ENCODE assay signal across 7 cellular contexts in the genomic region with DNA sequence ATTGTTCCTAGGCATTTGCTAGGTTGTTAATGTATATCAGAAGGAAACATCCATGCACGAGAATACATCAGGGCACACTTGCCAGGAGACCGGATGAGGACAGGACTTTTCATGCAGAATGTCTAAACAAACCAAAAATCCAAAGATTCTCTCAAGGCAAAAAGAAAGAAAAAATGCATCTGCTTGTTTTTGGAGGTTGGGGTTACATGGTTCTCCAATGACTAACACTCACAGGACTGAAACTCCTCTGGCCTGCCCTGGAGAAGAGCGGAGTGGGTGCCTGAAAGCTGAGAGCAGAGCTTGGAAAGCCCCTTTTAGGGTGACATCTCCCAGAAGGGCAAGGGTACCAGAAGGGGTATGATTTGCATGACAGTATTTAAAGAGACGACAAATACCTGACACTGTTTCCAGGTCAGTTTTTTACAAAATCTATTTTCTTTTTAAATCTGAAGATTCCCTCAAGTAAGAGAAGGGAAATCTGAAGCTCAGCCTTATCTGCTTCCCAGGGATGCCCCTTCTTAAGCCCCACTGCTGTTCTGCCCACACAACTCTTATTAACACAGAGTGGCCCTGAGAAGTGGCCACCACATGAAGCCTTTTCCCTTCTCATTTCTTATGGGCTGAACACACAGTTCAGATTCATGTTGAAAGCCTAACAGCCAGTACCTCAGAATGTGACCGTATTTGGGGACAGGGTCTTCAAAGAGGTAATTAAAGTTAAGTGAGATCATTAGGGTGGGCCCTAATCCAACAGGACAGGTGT.
A peak's percentile ranks its signal among the peaks of the same experiment; 100 is the strongest.
DNase-seq lines count a peak whose midpoint lies in the region; ATAC-seq and TF ChIP-seq lines count a peak whose summit lies in the region.

No MANE protein-coding gene starts in this region.

- ATAC-seq in GM18909 (IDR thresholded peaks at IDR 0.05; ENCODE audit: poor library complexity, unreplicated experiment) (peak; percentile 94), HG02678 (IDR thresholded peaks at IDR 0.05; ENCODE audit: unreplicated experiment) (peak; percentile 95)

- H3K36me3 ChIP-seq in SJSA1 (no peaks in the 10 kb centered on the region), BE2C (no peaks in the 10 kb centered on the region)

- H3K4me3 ChIP-seq in SJSA1 (no peak overlapping the region), skeletal muscle cell (ENCODE audit: low read depth, low read length) (no peak overlapping the region), BE2C (ENCODE audit: low read depth, low read length) (no peak overlapping the region)

- H3K4me1 ChIP-seq in SJSA1 (replicated peaks) (peaks cover 20% of the 10 kb centered on the region), BE2C (no peaks in the 10 kb centered on the region)

- no peaks in the 10 kb centered on the region for H3K27me3 ChIP-seq in SJSA1 (replicated peaks)
- H3K27me3 ChIP-seq in BE2C = no peaks in the 10 kb centered on the region

- TF ChIP-seq CTCF in BE2C (IDR thresholded peaks at IDR 0.05; ENCODE audit: low read depth, low read length) (no peak), GM13976 (IDR thresholded peaks at IDR 0.05; ENCODE audit: borderline replicate concordance, control extremely low read depth, extremely low read depth, insufficient read depth, missing control alignments) (no peak)

- in situ Hi-C loops in GM13976 (cut with MboI; ENCODE audit: low sequenced_read_pairs, unreplicated experiment) = no loop called here

- peak; percentile 63 for DNase-seq in SJSA1 (ENCODE audit: low read depth in 1 of 2, low spot score in 2 of 2)
- DNase-seq in skeletal muscle cell (ENCODE audit: low read depth) = peak; percentile 36
- no peak for DNase-seq in stimulated activated naive CD4-positive, alpha-beta T cell (lab: John Stamatoyannopoulos, UW)
- DNase-seq in BE2C = no peak
- no peak for DNase-seq in GM13976 (ENCODE audit: low spot score)

- peak overlapping the region; percentile 80 for H3K27ac ChIP-seq in SJSA1

- H3K9me3 ChIP-seq in SJSA1 (replicated peaks) (no peaks in the 10 kb centered on the region), BE2C (no peaks in the 10 kb centered on the region)

Comparison
In these comparisons a context has a peak if more than half of its experiments do, and no peak if none do; other contexts are left out.
1. DNase-seq: peak in SJSA1 (2 of 2) and skeletal muscle cell (single experiment); none in stimulated activated naive CD4-positive, alpha-beta T cell (0 of 6), BE2C (single experiment) and GM13976 (single experiment).